23 cellular contexts compared by ENCODE assay signal in genomic region chr21:37098756-37099155, GRCh38.
"Had no signal": no experiment of that assay in that cellular context is flagged by ENCODE, and none has a peak within 500 bp of the region (broad histone marks: within the 10 kb centered on the region; RNA-seq: fewer than 3 reads in every experiment).

No MANE protein-coding gene starts in this region.

- DNase-seq: cortex of kidney; effector memory CD8-positive, alpha-beta T cell; erythroblast; head of caudate nucleus; left ventricle myocardium superior; lower lobe of right lung; naive B cell; right lobe of liver; stimulated activated CD4-positive, alpha-beta T cell treated with anti-CD3 and anti-CD28 coated beads, Interleukin-2, amount 100 ng/mL, for 24 hours; stimulated activated CD4-positive, alpha-beta T cell treated with anti-CD3 and anti-CD28 coated beads, Interleukin-4, amount 100 ng/mL, for 24 hours; stimulated activated naive CD4-positive, alpha-beta T cell treated with Interleukin-2 at 50 U/mL for 16 hours; stomach; thyroid gland; trophoblast cell had no signal

- H3K27me3 Mint-ChIP-seq: effector memory CD8-positive, alpha-beta T cell; naive B cell; natural killer cell treated with Interleukin-12 subunit alpha and Interleukin-12 subunit beta and Interleukin-15 and Interleukin-18, amount 100 ng/mL, for 72 hours; progenitor cell of endocrine pancreas had no signal

- H3K79me2 ChIP-seq: parathyroid adenoma had no signal

- H3K9ac ChIP-seq: neural progenitor cell, parathyroid adenoma had no signal

- H3K9me3 ChIP-seq: lower lobe of right lung, right lobe of liver, stomach, thyroid gland, vagina had no signal

- H3K27me3 ChIP-seq: right lobe of liver, stomach, thyroid gland, vagina had no signal

- H3K27ac Mint-ChIP-seq: effector memory CD8-positive, alpha-beta T cell; natural killer cell treated with Interleukin-12 subunit alpha and Interleukin-12 subunit beta and Interleukin-15 and Interleukin-18, amount 100 ng/mL, for 72 hours; neural progenitor cell; progenitor cell of endocrine pancreas; stimulated activated effector memory CD8-positive, alpha-beta T cell treated with anti-CD3 and anti-CD28 coated beads, Interleukin-12 subunit alpha, Interleukin-12 subunit beta, amount 100 ng/mL, for 72 hours had no signal

- H3K27ac ChIP-seq: lower lobe of right lung, neural progenitor cell, parathyroid adenoma, right lobe of liver, stomach, thyroid gland, vagina had no signal

- H3K4me3 ChIP-seq: lower lobe of right lung, neural progenitor cell, right lobe of liver, stomach, thyroid gland, vagina had no signal

- H3K4me1 ChIP-seq: lower lobe of right lung, parathyroid adenoma, right lobe of liver, stomach, vagina had no signal

- H3K4me2 ChIP-seq: neural progenitor cell had no signal

- H3K4me3 Mint-ChIP-seq: effector memory CD8-positive, alpha-beta T cell; naive B cell; natural killer cell treated with Interleukin-12 subunit alpha and Interleukin-12 subunit beta and Interleukin-15 and Interleukin-18, amount 100 ng/mL, for 72 hours; neural progenitor cell; stimulated activated effector memory CD8-positive, alpha-beta T cell treated with anti-CD3 and anti-CD28 coated beads, Interleukin-12 subunit alpha, Interleukin-12 subunit beta, amount 100 ng/mL, for 72 hours had no signal

- FAIRE-seq: endometrium, frontal cortex, keratinocyte had no signal

- H3K9me3 Mint-ChIP-seq: effector memory CD8-positive, alpha-beta T cell; natural killer cell treated with Interleukin-12 subunit alpha and Interleukin-12 subunit beta and Interleukin-15 and Interleukin-18, amount 100 ng/mL, for 72 hours had no signal

- H2AFZ ChIP-seq: neural progenitor cell, parathyroid adenoma had no signal

- ATAC-seq: effector memory CD8-positive, alpha-beta T cell; left ventricle myocardium superior; lower lobe of right lung; natural killer cell treated with Interleukin-12 subunit alpha and Interleukin-12 subunit beta and Interleukin-15 and Interleukin-18, amount 100 ng/mL, for 72 hours; right lobe of liver; stimulated activated effector memory CD8-positive, alpha-beta T cell treated with anti-CD3 and anti-CD28 coated beads, Interleukin-12 subunit alpha, Interleukin-12 subunit beta, amount 100 ng/mL, for 72 hours had no signal
